In the genomic region with DNA sequence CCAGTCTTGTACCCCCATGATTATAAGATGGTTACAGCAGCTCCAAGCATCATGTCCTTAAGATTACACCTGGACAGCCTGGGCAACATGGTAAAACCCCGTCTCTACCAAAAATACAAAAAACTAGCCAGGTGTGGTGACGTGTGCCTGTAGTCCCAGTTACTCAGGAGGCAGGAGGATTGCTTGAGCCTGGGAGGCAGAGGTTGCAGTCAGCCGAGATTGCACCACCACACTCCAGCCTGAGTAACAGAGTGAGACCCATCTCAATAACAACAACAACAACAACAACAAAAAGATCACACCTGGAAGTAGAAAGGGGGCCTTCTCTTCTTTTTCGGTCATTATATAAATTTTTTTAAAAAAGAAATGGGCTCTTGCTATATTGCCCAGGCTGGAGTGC, we compare ENCODE assay signal across 23 cellular contexts. TPM values are rescaled to one million over a fixed set of nuclear protein-coding genes. Genes with fewer than 3 reads are reported as not detected.
DNase-seq lines count a peak whose midpoint lies in the region; ATAC-seq, FAIRE-seq and TF ChIP-seq lines count a peak whose summit lies in the region.
"Had no signal": no experiment of that assay in that cellular context is flagged by ENCODE, and none has a peak within 500 bp of the region (broad histone marks: within the 10 kb centered on the region; RNA-seq: fewer than 3 reads in every experiment).

No MANE protein-coding gene starts in this region.

- POLR2A ChIA-PET in PC-9 (lab: Charles Lee; ENCODE audit: unreplicated experiment): no interaction called here

- no peaks in the 10 kb centered on the region for H3K9me3 ChIP-seq in PC-9 (ENCODE audit: insufficient read depth, low read depth)
- no peaks in the 10 kb centered on the region for H3K9me3 ChIP-seq in smooth muscle cell (replicated peaks; ENCODE audit: low read depth)
- H3K9me3 ChIP-seq in stomach: no peaks in the 10 kb centered on the region
- H3K9me3 ChIP-seq: A549, BE2C, HAP-1 had no signal

- CTCF ChIA-PET in PC-9 (lab: Charles Lee): no interaction called here
- CTCF ChIA-PET in activated CD8-positive, alpha-beta memory T cell treated with anti-CD3 and anti-CD28 coated beads, Interleukin-2, amount 10 ng/mL, durations not matched to agents 7 days and 5 days (lab: Charles Lee): no interaction called here

- no peak for TF ChIP-seq CTCF in PC-9 (conservative IDR thresholded peaks at IDR 0.05)
- no peak for TF ChIP-seq CTCF in bronchial epithelial cell (IDR thresholded peaks at IDR 0.05; ENCODE audit: insufficient read depth, low read length, severe bottlenecking)
- TF ChIP-seq CTCF in foreskin keratinocyte (conservative IDR thresholded peaks at IDR 0.05): no peak
- no peak for TF ChIP-seq CTCF in smooth muscle cell (IDR thresholded peaks at IDR 0.05; ENCODE audit: borderline replicate concordance, insufficient read depth, poor library complexity, severe bottlenecking)
- no peak for TF ChIP-seq CTCF in stomach (IDR thresholded peaks at IDR 0.05)

- no peak overlapping the region for H3K9ac ChIP-seq in smooth muscle cell (ENCODE audit: low read depth)

- H2AFZ ChIP-seq in PC-9 (no peak overlapping the region), smooth muscle cell (ENCODE audit: low read depth) (no peak overlapping the region)

- H3K27ac Mint-ChIP-seq in activated CD8-positive, alpha-beta memory T cell treated with anti-CD3 and anti-CD28 coated beads, Interleukin-2, amount 10 ng/mL, durations not matched to agents 7 days and 5 days: no peak overlapping the region
- H3K27ac Mint-ChIP-seq: CD8-positive, alpha-beta T cell had no signal

- H3K9me2 ChIP-seq in PC-9 (ENCODE audit: insufficient read depth): no peaks in the 10 kb centered on the region

- no peak overlapping the region for H3K4me3 Mint-ChIP-seq in activated CD8-positive, alpha-beta memory T cell treated with anti-CD3 and anti-CD28 coated beads, Interleukin-2, amount 10 ng/mL, durations not matched to agents 7 days and 5 days
- H3K4me3 Mint-ChIP-seq: CD8-positive, alpha-beta T cell had no signal

- no TSS peak for BruUV-seq in PC-9 (replicated peaks; lab: Mats Ljungman, UMichigan)

- H3K36me3 ChIP-seq in PC-9 (ENCODE audit: low read depth): no peaks in the 10 kb centered on the region
- no peaks in the 10 kb centered on the region for H3K36me3 ChIP-seq in bronchial epithelial cell (ENCODE audit: control insufficient read depth, insufficient read depth, low read length)
- no peaks in the 10 kb centered on the region for H3K36me3 ChIP-seq in smooth muscle cell (ENCODE audit: low read depth)
- H3K36me3 ChIP-seq in stomach: no peaks in the 10 kb centered on the region
- H3K36me3 ChIP-seq: BE2C, HAP-1 had no signal

- H3K4me3 ChIP-seq in PC-9 (no peak overlapping the region), bronchial epithelial cell (ENCODE audit: low read depth, low read length) (no peak overlapping the region), smooth muscle cell (no peak overlapping the region), stomach (no peak overlapping the region)
- H3K4me3 ChIP-seq: A549, HAP-1 had no signal

- DNase-seq in PC-9 (no peak), bronchial epithelial cell (ENCODE audit: low read depth) (peak; percentile 66), foreskin keratinocyte (no peak), smooth muscle cell (lab: John Stamatoyannopoulos, UW; ENCODE audit: unreplicated experiment) (no peak), DMS153 treated with DMSO at 0.1 percent for 48 hours (lab: John Stamatoyannopoulos, UW; ENCODE audit: unreplicated experiment) (no peak), stomach (no peak)
- DNase-seq in central memory CD4-positive, alpha-beta T cell: no peak
- no peak for DNase-seq in activated CD8-positive, alpha-beta memory T cell treated with anti-CD3 and anti-CD28 coated beads, Interleukin-2, amount 10 ng/mL, durations not matched to agents 7 days and 5 days
- DNase-seq: BE2C; CD8-positive, alpha-beta T cell; COR-L47; DMS153; DND-41; GDM1 had no signal

- no peak for TF ChIP-seq POLR2A in stomach (IDR thresholded peaks at IDR 0.05)

- H3K27me3 ChIP-seq in PC-9 (ENCODE audit: insufficient read depth, low read depth): no peaks in the 10 kb centered on the region
- H3K27me3 ChIP-seq in bronchial epithelial cell (ENCODE audit: control insufficient read depth, insufficient read depth, low read length): no peaks in the 10 kb centered on the region
- no peaks in the 10 kb centered on the region for H3K27me3 ChIP-seq in foreskin keratinocyte
- no peaks in the 10 kb centered on the region for H3K27me3 ChIP-seq in smooth muscle cell (ENCODE audit: low read depth)
- no peaks in the 10 kb centered on the region for H3K27me3 ChIP-seq in stomach

- intact Hi-C loops in PC-9 (cut with micrococcal nuclease; ENCODE audit: unreplicated experiment) (no loop called here), stomach (cut with DNase I; ENCODE audit: low total_unique reads) (no loop called here)

- H3K4me2 ChIP-seq in PC-9 (no peak overlapping the region), smooth muscle cell (no peak overlapping the region)
- H3K4me2 ChIP-seq: A549 had no signal

- peaks cover 9% of the 10 kb centered on the region for H3K4me1 Mint-ChIP-seq in activated CD8-positive, alpha-beta memory T cell treated with anti-CD3 and anti-CD28 coated beads, Interleukin-2, amount 10 ng/mL, durations not matched to agents 7 days and 5 days

- H4K20me1 ChIP-seq in PC-9 (ENCODE audit: insufficient read depth) (no peaks in the 10 kb centered on the region), smooth muscle cell (ENCODE audit: low read depth) (no peaks in the 10 kb centered on the region)

- no peaks in the 10 kb centered on the region for H3K36me3 Mint-ChIP-seq in activated CD8-positive, alpha-beta memory T cell treated with anti-CD3 and anti-CD28 coated beads, Interleukin-2, amount 10 ng/mL, durations not matched to agents 7 days and 5 days
- H3K36me3 Mint-ChIP-seq: CD8-positive, alpha-beta T cell had no signal

- WGBS in smooth muscle cell (ENCODE audit: low lambda C conversion rate): 75% methylated on average over 4 of the region's 4 CpGs
- 75 to 93% (median 90%) methylated on average over 4 of the region's 4 CpGs for WGBS in stomach, 5 donors

- peak; percentile 8 for ATAC-seq in foreskin keratinocyte
- ATAC-seq in activated CD8-positive, alpha-beta memory T cell treated with anti-CD3 and anti-CD28 coated beads, Interleukin-2, amount 10 ng/mL, durations not matched to agents 7 days and 5 days: no peak
- ATAC-seq: A549; CD8-positive, alpha-beta T cell; HepG2 had no signal

- H3K4me1 ChIP-seq in PC-9 (replicated peaks; ENCODE audit: insufficient read depth): peaks cover 24% of the 10 kb centered on the region
- H3K4me1 ChIP-seq in foreskin keratinocyte: peaks cover 34% of the 10 kb centered on the region
- H3K4me1 ChIP-seq in smooth muscle cell (ENCODE audit: low read depth): peaks cover 10% of the 10 kb centered on the region
- peaks cover 6 to 16% (median 8%) of the 10 kb centered on the region in 4 donors for H3K4me1 ChIP-seq in stomach
- H3K4me1 ChIP-seq: A549, BE2C had no signal

- H3F3A ChIP-seq in PC-9 (ENCODE audit: insufficient read depth, low read depth): peaks cover 10% of the 10 kb centered on the region; the same call in 1 of the 2 replicates
- H3F3A ChIP-seq in smooth muscle cell (ENCODE audit: low read depth): peaks cover 3% of the 10 kb centered on the region

- TF ChIP-seq EP300 in stomach (IDR thresholded peaks at IDR 0.05): no peak

- H3K79me2 ChIP-seq in PC-9 (ENCODE audit: low read depth) (no peaks in the 10 kb centered on the region), smooth muscle cell (ENCODE audit: low read depth) (peaks cover under 1% of the 10 kb centered on the region)

- no peaks in the 10 kb centered on the region for H3K9me3 Mint-ChIP-seq in activated CD8-positive, alpha-beta memory T cell treated with anti-CD3 and anti-CD28 coated beads, Interleukin-2, amount 10 ng/mL, durations not matched to agents 7 days and 5 days (ENCODE audit: low read depth)
- H3K9me3 Mint-ChIP-seq: CD8-positive, alpha-beta T cell had no signal

- H3K27me3 Mint-ChIP-seq in activated CD8-positive, alpha-beta memory T cell treated with anti-CD3 and anti-CD28 coated beads, Interleukin-2, amount 10 ng/mL, durations not matched to agents 7 days and 5 days: peaks cover 49% of the 10 kb centered on the region

- H3K27ac ChIP-seq in PC-9 (peak overlapping the region; percentile 12; the same call in 1 of the 2 replicates), foreskin keratinocyte (peak overlapping the region; percentile 96), smooth muscle cell (ENCODE audit: low read depth) (peak overlapping the region; percentile 49), stomach (no peak overlapping the region)
- H3K27ac ChIP-seq: A549, C4-2B had no signal

- FAIRE-seq in bronchial epithelial cell (lab: Jason Lieb, UNC): no peak
- FAIRE-seq: A549, D721Med, GM12892, GM19239, H1, HepG2, HTR-8/SVneo had no signal

RNA-seq across cellular contexts. Expression of gene ENTPD7, which starts 4.9 kb away (rescaled TPM):
- total RNA-seq in PC-9 (2021): 4.2 and 5.4 TPM in 2 replicates
- 10.5 and 19.0 TPM in 2 replicates for total RNA-seq in bronchial epithelial cell
- total RNA-seq in foreskin keratinocyte: 11.8 and 13.3 TPM in 2 replicates
- polyA plus RNA-seq in foreskin keratinocyte: 1.4 and 2.1 TPM in 2 replicates
- 39.9 and 41.1 TPM in 2 replicates for total RNA-seq in smooth muscle cell
- polyA plus RNA-seq in smooth muscle cell: 7.5 and 7.9 TPM in 2 replicates
- 10 to 100 TPM in 4 of 5 donors, not detected in 1; 12.2 to 36.2 (median 23.1) TPM for total RNA-seq in stomach
- 1 to 10 TPM; 1.2 to 4.0 (median 2.1) TPM for polyA plus RNA-seq in stomach
- total RNA-seq in activated CD8-positive, alpha-beta memory T cell treated with anti-CD3 and anti-CD28 coated beads, Interleukin-2, amount 10 ng/mL, durations not matched to agents 7 days and 5 days: 1 to 10 TPM; 4.3 to 7.4 TPM

RNA-seq across cellular contexts. Expression of gene SLC25A28, which starts 34.2 kb away (rescaled TPM):
- total RNA-seq in PC-9 (2021): 17.6 and 17.7 TPM in 2 replicates
- 15.4 and 17.4 TPM in 2 replicates for total RNA-seq in bronchial epithelial cell
- 30.1 and 36.2 TPM in 2 replicates for total RNA-seq in foreskin keratinocyte
- polyA plus RNA-seq in foreskin keratinocyte: 42.1 and 44.4 TPM in 2 replicates
- total RNA-seq in smooth muscle cell: 41.1 and 43.3 TPM in 2 replicates
- 35.0 and 47.1 TPM in 2 replicates for polyA plus RNA-seq in smooth muscle cell
- total RNA-seq in stomach: 100 to 1,000 TPM in 1 of 5 donors, 10 to 100 TPM in 3, 1 to 10 TPM in 1; 7.5 to 225 (median 43.5) TPM
- 10 to 100 TPM; 49.9 to 90.4 (median 57.9) TPM for polyA plus RNA-seq in stomach
- 10 to 100 TPM; 60.4 to 89.5 TPM for total RNA-seq in activated CD8-positive, alpha-beta memory T cell treated with anti-CD3 and anti-CD28 coated beads, Interleukin-2, amount 10 ng/mL, durations not matched to agents 7 days and 5 days

Comparison
In these comparisons a context has a peak if more than half of its experiments do, and no peak if none do; other contexts are left out.
1. H3K27ac ChIP-seq: peak in PC-9 (single experiment), foreskin keratinocyte (single experiment) and smooth muscle cell (single experiment); none in stomach (0 of 5).